Comparison of ENCODE assay signal across 9 cellular contexts in the genomic region with DNA sequence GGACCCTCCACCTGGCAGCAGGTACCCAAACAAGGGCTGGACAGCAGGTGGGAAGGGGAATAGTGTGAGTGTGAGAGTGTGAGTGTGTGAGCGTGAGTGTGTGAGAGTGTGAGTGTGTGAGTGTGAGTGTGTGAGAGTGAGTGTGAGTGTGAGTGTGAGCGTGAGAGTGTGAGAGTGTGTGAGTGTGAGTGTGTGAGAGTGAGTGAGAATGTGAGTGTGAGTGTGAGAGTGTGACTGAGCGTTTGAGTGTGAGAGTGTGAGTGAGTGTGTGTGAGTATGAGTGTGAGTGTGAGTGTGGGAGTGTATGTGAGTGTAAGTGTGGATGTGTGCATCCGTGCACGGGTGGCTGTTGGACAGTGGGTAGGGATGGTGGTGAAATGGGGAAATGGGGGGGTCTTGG. TPM values are rescaled to one million over a fixed set of nuclear protein-coding genes. Genes with fewer than 3 reads are reported as not detected.
DNase-seq lines count a peak whose midpoint lies in the region; ATAC-seq, FAIRE-seq and TF ChIP-seq lines count a peak whose summit lies in the region.
"Had no signal": no experiment of that assay in that cellular context is flagged by ENCODE, and none has a peak within 500 bp of the region (broad histone marks: within the 10 kb centered on the region; RNA-seq: fewer than 3 reads in every experiment).

No MANE protein-coding gene starts in this region.

- TF ChIP-seq EP300 in GM12878 (IDR thresholded peaks at IDR 0.05; ENCODE audit: borderline replicate concordance in 1 of 2, control insufficient read depth in 1 of 2, low read depth in 2 of 2, low read length in 2 of 2) = no peak

- FAIRE-seq in GM12878 (lab: Jason Lieb, UNC) = peak; percentile 35
- FAIRE-seq in frontal cortex (lab: Jason Lieb, UNC) = no peak

- H3K27ac ChIP-seq in GM12878 (ENCODE audit: control insufficient read depth, insufficient read depth) (no peak overlapping the region), subcutaneous abdominal adipose tissue (ENCODE audit: low read depth, low read length) (peak overlapping the region; percentile 78)
- H3K27ac ChIP-seq: SK-N-MC had no signal

- H3K4me1 ChIP-seq in GM12878 (ENCODE audit: control insufficient read depth, insufficient read depth, low read length) (no peaks in the 10 kb centered on the region), subcutaneous abdominal adipose tissue (ENCODE audit: control insufficient read depth in 5 of 5, insufficient read depth in 5 of 5, low read length in 5 of 5) (peaks cover 4 to 49% (median 15%) of the 10 kb centered on the region in 5 donors)

- H3K9me3 Mint-ChIP-seq in activated CD4-positive, alpha-beta T cell treated with anti-CD3 and anti-CD28 coated beads for 36 hours (ENCODE audit: low read depth) = no peaks in the 10 kb centered on the region

- no peak for TF ChIP-seq RAD21 in GM12878 (IDR thresholded peaks at IDR 0.05; ENCODE audit: insufficient read depth, low read depth, low read length)

- no peaks in the 10 kb centered on the region for H3K36me3 Mint-ChIP-seq in activated CD4-positive, alpha-beta T cell treated with anti-CD3 and anti-CD28 coated beads for 36 hours (ENCODE audit: low read depth)

- no peak overlapping the region for H2AFZ ChIP-seq in GM12878 (ENCODE audit: control insufficient read depth, low read depth, low read length)

- DNase-seq in activated CD4-positive, alpha-beta T cell treated with anti-CD3 and anti-CD28 coated beads for 36 hours = no peak
- no peak for DNase-seq in activated CD4-positive, alpha-beta T cell treated with anti-CD3 and anti-CD28 coated beads, Interleukin-2, amount 50 U/mL, for 1 hour
- no peak for DNase-seq in GM12878 (ENCODE audit: low read depth, low spot score)
- peak; percentile 18 for DNase-seq in kidney tubule cell (ENCODE audit: low spot score)
- no peak for DNase-seq in AG20443 (ENCODE audit: low spot score)
- no peak for DNase-seq in frontal cortex (ENCODE audit: low spot score in 2 of 2)

- no peak overlapping the region for H3K4me2 ChIP-seq in GM12878 (ENCODE audit: control insufficient read depth, insufficient read depth)

- no peak overlapping the region for H3K27ac Mint-ChIP-seq in activated CD4-positive, alpha-beta T cell treated with anti-CD3 and anti-CD28 coated beads for 36 hours

- peak overlapping the region; percentile 18 for H3K4me3 Mint-ChIP-seq in activated CD4-positive, alpha-beta T cell treated with anti-CD3 and anti-CD28 coated beads for 36 hours

- peaks cover 0 to 3% of the 10 kb centered on the region in 2 experiments; a peak in 3 of 4 replicates for H3K27me3 ChIP-seq in GM12878 (replicated peaks in 1 of 2; ENCODE audit: control insufficient read depth in 2 of 2, insufficient read depth in 2 of 2, low read length in 1 of 2)
- peaks cover 18 to 41% (median 31%) of the 10 kb centered on the region in 5 donors for H3K27me3 ChIP-seq in subcutaneous abdominal adipose tissue (ENCODE audit: control insufficient read depth in 5 of 5, insufficient read depth in 4 of 5, low read length in 5 of 5)

- SMC1A ChIA-PET in GM12878 (lab: Charles Lee; ENCODE audit: uncharacterized antibody, unreplicated experiment) = interaction anchor here (0.8 kb wide), 1 partner anchor 19 kb away, joined by 3 read pairs; no protein-coding TSS in a partner anchor

- no peak for ATAC-seq in activated CD4-positive, alpha-beta T cell treated with anti-CD3 and anti-CD28 coated beads for 36 hours
- ATAC-seq in GM12878 = no peak
- no peak for ATAC-seq in GM19463 (IDR thresholded peaks at IDR 0.05; ENCODE audit: unreplicated experiment)

- no peaks in the 10 kb centered on the region for H3K79me2 ChIP-seq in GM12878 (ENCODE audit: control insufficient read depth, insufficient read depth, low read length)

- peaks cover 13% of the 10 kb centered on the region for H3K4me1 Mint-ChIP-seq in activated CD4-positive, alpha-beta T cell treated with anti-CD3 and anti-CD28 coated beads for 36 hours

- H3K9ac ChIP-seq in GM12878 (ENCODE audit: control insufficient read depth, insufficient read depth, low read length) (no peak overlapping the region), subcutaneous abdominal adipose tissue (ENCODE audit: low read length in 5 of 5) (peak overlapping the region in 4 of 5 donors; percentile 45 to 91 (median 60))

- H4K20me1 ChIP-seq in GM12878 (ENCODE audit: control insufficient read depth, insufficient read depth) = no peaks in the 10 kb centered on the region

- in situ Hi-C loops in GM12878 (cut with MboI) = no loop called here

- RAD21 ChIA-PET in GM12878 (lab: Charles Lee; ENCODE audit: unreplicated experiment) = interaction anchor here (1.3 to 1.5 kb wide), 2 partner anchors 18 to 19 kb away, joined by 3 to 4 read pairs; no protein-coding TSS in a partner anchor

- no peak for TF ChIP-seq POLR2A in GM12878 (IDR thresholded peaks at IDR 0.05; ENCODE audit: low read depth, low read length)

- POLR2A ChIA-PET in activated CD4-positive, alpha-beta T cell treated with anti-CD3 and anti-CD28 coated beads for 36 hours (lab: Charles Lee) = interaction anchor here (1.1 kb wide), 1 partner anchor 19 kb away, joined by 9 read pairs; no protein-coding TSS in a partner anchor
- POLR2A ChIA-PET in GM12878 (lab: Charles Lee) = no interaction called here

- BruUV-seq in GM12878 (replicated peaks; lab: Mats Ljungman, UMichigan) = no TSS peak

- no peaks in the 10 kb centered on the region for H3K36me3 ChIP-seq in GM12878 (ENCODE audit: control insufficient read depth in 2 of 2, insufficient read depth in 2 of 2, low read length in 1 of 2)
- H3K36me3 ChIP-seq in subcutaneous abdominal adipose tissue (ENCODE audit: control insufficient read depth in 5 of 5, insufficient read depth in 5 of 5, low read length in 5 of 5) = no peaks in the 10 kb centered on the region

- CTCF ChIA-PET in activated CD4-positive, alpha-beta T cell treated with anti-CD3 and anti-CD28 coated beads for 36 hours (lab: Charles Lee) = interaction anchor here (1.1 to 1.9 kb wide), 3 partner anchors 9 to 52 kb away, joined by 3 to 7 read pairs (median 4); no protein-coding TSS in a partner anchor
- CTCF ChIA-PET in GM12878 (lab: Yijun Ruan, JAX) = interaction anchor here (0.6 to 1.0 kb wide), 3 partner anchors 9 to 33 kb away, joined by 3 read pairs; no protein-coding TSS in a partner anchor

- no peak for TF ChIP-seq CTCF in GM12878 (IDR thresholded peaks at IDR 0.05 in 2 of 3, conservative IDR thresholded peaks at IDR 0.05 in 1 of 3; ENCODE audit: control insufficient read depth in 2 of 3, extremely low read depth in 1 of 3, insufficient read depth in 1 of 3, low read depth in 3 of 3, low read length in 3 of 3)

- no peaks in the 10 kb centered on the region for H3K9me3 ChIP-seq in GM12878 (replicated peaks; ENCODE audit: control insufficient read depth, insufficient read depth, low read length)
- H3K9me3 ChIP-seq in subcutaneous abdominal adipose tissue (ENCODE audit: control insufficient read depth in 5 of 5, low read length in 5 of 5) = no peaks in the 10 kb centered on the region

- WGBS in GM12878 (ENCODE audit: insufficient coverage, insufficient replicate concordance, low lambda C conversion rate, missing lambda C conversion rate) = 12% methylated on average over 4 of the region's 5 CpGs

- H3K4me3 ChIP-seq in GM12878 (no peak overlapping the region), subcutaneous abdominal adipose tissue (ENCODE audit: low read depth in 1 of 5, low read length in 5 of 5) (peak overlapping the region; percentile 41 to 84 (median 72))
- H3K4me3 ChIP-seq: SK-N-MC had no signal

- intact Hi-C loops in activated CD4-positive, alpha-beta T cell treated with anti-CD3 and anti-CD28 coated beads for 36 hours (cut with DNase I, micrococcal nuclease) = loop anchor here in 1 of 2 experiments (1.0 kb wide), 1 partner anchor 19 kb away; no protein-coding TSS in a partner anchor
- intact Hi-C loops in GM12878 (cut with micrococcal nuclease; ENCODE audit: unreplicated experiment) = no loop called here

- H3K27me3 Mint-ChIP-seq in activated CD4-positive, alpha-beta T cell treated with anti-CD3 and anti-CD28 coated beads for 36 hours = peaks cover 17% of the 10 kb centered on the region

RNA-seq across cellular contexts. Expression of gene ADGRG1, which starts 0.4 kb away (rescaled TPM):
- total RNA-seq in activated CD4-positive, alpha-beta T cell treated with anti-CD3 and anti-CD28 coated beads for 36 hours = 1 to 10 TPM; 6.3 to 6.8 TPM
- 1.2 TPM in 1 of 2 replicates, not detected in the other for total RNA-seq in GM12878 (2013; cell fraction: nucleolus; rRNA removed)
- total RNA-seq in GM12878 (2014; rRNA removed) (0.16 and 0.56 TPM in 2 replicates), GM12878 (2014; rRNA removed; fragmentation: Illumina TruSeq; extraction: Trizol) (0.32 and 0.72 TPM in 2 replicates), GM12878 (2021) (1.8 and 2.0 TPM in 2 replicates), frontal cortex (19.6 TPM)
- polyA plus RNA-seq in GM12878 (2011; ENCODE audit: low read depth) = 0.55 TPM
- polyA plus RNA-seq in GM12878 (2011; rRNA removed) (0.07 and 0.17 TPM in 2 replicates), GM12878 (2014; fragmentation: Illumina TruSeq; extraction: Trizol) (0.54 and 1.7 TPM in 2 replicates), GM12878 (2014; fragmentation: Nextera tagmentation; extraction: Ambion mirVana) (under 1 TPM; 0.16 to 0.23 TPM), GM12878 (2014; rRNA removed) (1.6 and 3.9 TPM in 2 replicates), GM12878 (2016; fragmentation: Nextera tagmentation; extraction: Ambion mirVana) (1 to 10 TPM in 1 of 2 experiments, under 1 TPM in 1; 0.79 to 1.8 TPM)
- 0.15 TPM in 2 replicates for polyA plus RNA-seq in GM12878 (2011; cell fraction: cytosol; rRNA removed)
- polyA plus RNA-seq in GM12878 (2011; cell fraction: nucleus; rRNA removed) = 0.47 and 1.1 TPM in 2 replicates
- polyA plus RNA-seq in GM12878 (2012) = 1.6 TPM in 2 replicates
- polyA minus RNA-seq in GM12878 (2011; rRNA and poly(A)+ RNA removed) = 0.44 and 0.72 TPM in 2 replicates
- 0.83 TPM in 1 of 2 replicates, not detected in the other for polyA minus RNA-seq in GM12878 (2011; cell fraction: cytosol; rRNA and poly(A)+ RNA removed)
- polyA minus RNA-seq in GM12878 (2011; cell fraction: nucleus; rRNA and poly(A)+ RNA removed) = 0.10 TPM in 1 of 2 replicates, not detected in the other

RNA-seq across cellular contexts. Expression of gene ADGRG3, which starts 39.3 kb away (rescaled TPM):
- not detected for total RNA-seq in activated CD4-positive, alpha-beta T cell treated with anti-CD3 and anti-CD28 coated beads for 36 hours
- not detected in 2 replicates for total RNA-seq in GM12878 (2013; cell fraction: nucleolus; rRNA removed)
- total RNA-seq in GM12878 (2014; rRNA removed) (not detected in 2 replicates), GM12878 (2014; rRNA removed; fragmentation: Illumina TruSeq; extraction: Trizol) (not detected in 2 replicates), GM12878 (2021) (not detected in 2 replicates), frontal cortex (not detected)
- not detected for polyA plus RNA-seq in GM12878 (2011; ENCODE audit: low read depth)
- polyA plus RNA-seq in GM12878 (2011; rRNA removed) (0.11 TPM in 1 of 2 replicates, not detected in the other), GM12878 (2014; fragmentation: Illumina TruSeq; extraction: Trizol) (not detected in 2 replicates), GM12878 (2014; fragmentation: Nextera tagmentation; extraction: Ambion mirVana) (under 1 TPM in 1 of 2 experiments, not detected in 1; 0.10 TPM), GM12878 (2014; rRNA removed) (0.10 TPM in 1 of 2 replicates, not detected in the other), GM12878 (2016; fragmentation: Nextera tagmentation; extraction: Ambion mirVana) (not detected)
- polyA plus RNA-seq in GM12878 (2011; cell fraction: cytosol; rRNA removed) = 0.06 and 0.07 TPM in 2 replicates
- 0.13 and 0.28 TPM in 2 replicates for polyA plus RNA-seq in GM12878 (2011; cell fraction: nucleus; rRNA removed)
- polyA plus RNA-seq in GM12878 (2012) = not detected in 2 replicates
- 0.15 TPM in 1 of 2 replicates, not detected in the other for polyA minus RNA-seq in GM12878 (2011; rRNA and poly(A)+ RNA removed)
- polyA minus RNA-seq in GM12878 (2011; cell fraction: cytosol; rRNA and poly(A)+ RNA removed) = not detected in 2 replicates
- not detected in 2 replicates for polyA minus RNA-seq in GM12878 (2011; cell fraction: nucleus; rRNA and poly(A)+ RNA removed)
